In genomic region chr3:86180696-86181095, GRCh38 we compare ENCODE assay signal across 12 cellular contexts.
DNase-seq lines count a peak whose midpoint lies in the region; ATAC-seq and TF ChIP-seq lines count a peak whose summit lies in the region.
"Had no signal": no experiment of that assay in that cellular context is flagged by ENCODE, and none has a peak within 500 bp of the region (broad histone marks: within the 10 kb centered on the region; RNA-seq: fewer than 3 reads in every experiment).

No MANE protein-coding gene starts in this region.

- no peaks in the 10 kb centered on the region for H3K36me3 Mint-ChIP-seq in CD14-positive monocyte
- H3K36me3 Mint-ChIP-seq: memory B cell had no signal

- in situ Hi-C loops in ACHN (cut with HindIII; ENCODE audit: low pct_ligation_motif_present, low pct_unique_long_range_greater_than_20kb, low sequenced_read_pairs) (no loop called here), SK-MEL-5 (cut with HindIII; ENCODE audit: low pct_unique_long_range_greater_than_20kb, low sequenced_read_pairs) (no loop called here)

- DNase-seq in ACHN (peak; percentile 35), HS-5 (ENCODE audit: low read depth) (peak; percentile 38), SK-MEL-5 (ENCODE audit: low read depth, low spot score) (peak; percentile 56), iris pigment epithelial cell (ENCODE audit: low read depth) (peak; percentile 8), CD14-positive monocyte (ENCODE audit: low spot score) (no peak)
- no peak for DNase-seq in activated CD4-positive, alpha-beta T cell treated with anti-CD3 and anti-CD28 coated beads for 1 hour
- DNase-seq: activated CD8-positive, alpha-beta memory T cell treated with anti-CD3 and anti-CD28 coated beads, Interleukin-2, amount 50 U/mL, for 4 hours; CD4-positive, alpha-beta T cell; NCI-H1436 had no signal

- no peaks in the 10 kb centered on the region for H3K4me1 Mint-ChIP-seq in CD14-positive monocyte
- H3K4me1 Mint-ChIP-seq: memory B cell had no signal

- intact Hi-C loops in CD14-positive monocyte (cut with micrococcal nuclease), result no loop called here

- no peaks in the 10 kb centered on the region for H3K27me3 Mint-ChIP-seq in CD14-positive monocyte (ENCODE audit: low read depth in 3 of 3)
- H3K27me3 Mint-ChIP-seq: CD4-positive, alpha-beta T cell; memory B cell had no signal

- H3K27ac Mint-ChIP-seq in CD14-positive monocyte, result no peak overlapping the region
- H3K27ac Mint-ChIP-seq: CD4-positive, alpha-beta T cell; memory B cell had no signal

- H3K9me3 Mint-ChIP-seq in CD14-positive monocyte, result peaks cover 0 to 10% (median 2%) of the 10 kb centered on the region in 7 donors

- ATAC-seq in HG02981 (IDR thresholded peaks at IDR 0.05; ENCODE audit: unreplicated experiment) (no peak), GM21529 (IDR thresholded peaks at IDR 0.05; ENCODE audit: unreplicated experiment) (no peak)

- no peak overlapping the region for H3K4me3 Mint-ChIP-seq in CD14-positive monocyte
- H3K4me3 Mint-ChIP-seq: CD4-positive, alpha-beta T cell; memory B cell had no signal

- TF ChIP-seq CTCF in CD14-positive monocyte (IDR thresholded peaks at IDR 0.05), result no peak

Comparison
In these comparisons a context has a peak if more than half of its experiments do, and no peak if none do; other contexts are left out.
1. DNase-seq: peak in ACHN (single experiment), HS-5 (single experiment), SK-MEL-5 (single experiment) and iris pigment epithelial cell (single experiment); none in activated CD4-positive, alpha-beta T cell treated with anti-CD3 and anti-CD28 coated beads for 1 hour (single experiment) and CD14-positive monocyte (single experiment).